Comparison of ENCODE assay signal across 1 cellular context in genomic region chr15:28260722-28261121, GRCh38.
TF ChIP-seq lines count a peak whose summit lies in the region.

No MANE protein-coding gene starts in this region.

TF ChIP-seq in K562, 482 proteins besides CTCF, POLR2A, EP300 and RAD21 (continued from another document):
- TF ChIP-seq PKNOX1 (IDR thresholded peaks at IDR 0.05) = peak; percentile 72
- TF ChIP-seq ZBTB7A (IDR thresholded peaks at IDR 0.05; ENCODE audit: borderline replicate concordance, control insufficient read depth, low read depth, low read length) = no peak
- TF ChIP-seq PBX2 (CRISPR knock-in tag; IDR thresholded peaks at IDR 0.05; ENCODE audit: low read depth) = no peak
- TF ChIP-seq PBX2 (tag; conservative IDR thresholded peaks at IDR 0.05; ENCODE audit: low read depth) = peak; percentile 53
